In genomic region chr16:88846088-88846487, GRCh38 we compare ENCODE assay signal across 1 cellular context.
A peak's percentile ranks its signal among the peaks of the same experiment; 100 is the strongest.
TF ChIP-seq lines count a peak whose summit lies in the region.

No MANE protein-coding gene starts in this region.

TF ChIP-seq in K562, 482 proteins besides CTCF, POLR2A, EP300 and RAD21:
- TF ChIP-seq ETS1 (conservative IDR thresholded peaks at IDR 0.05; ENCODE audit: control insufficient read depth, low read depth, low read length) (no peak), GTF2A2 (tag; IDR thresholded peaks at IDR 0.05) (no peak), ZNF165 (CRISPR knock-in tag; IDR thresholded peaks at IDR 0.05; ENCODE audit: borderline replicate concordance) (no peak), ELF1 (tag; IDR thresholded peaks at IDR 0.05) (no peak), ZNF324 (CRISPR knock-in tag; IDR thresholded peaks at IDR 0.05) (no peak), FOSL1 (tag; conservative IDR thresholded peaks at IDR 0.05) (peak; percentile 23; the same call in 1 of the 2 replicates), DLX4 (CRISPR knock-in tag; IDR thresholded peaks at IDR 0.05) (no peak), ATF7 (IDR thresholded peaks at IDR 0.05) (peak; percentile 28; the same call in 1 of the 2 replicates), SOX6 (IDR thresholded peaks at IDR 0.05) (no peak), CXXC5 (CRISPR knock-in tag; IDR thresholded peaks at IDR 0.05) (no peak), FOXJ2 (tag; IDR thresholded peaks at IDR 0.05) (no peak), ZNF316 (IDR thresholded peaks at IDR 0.05) (no peak), KLF13 (tag; IDR thresholded peaks at IDR 0.05; ENCODE audit: borderline replicate concordance, low read depth) (no peak), PTBP1 (IDR thresholded peaks at IDR 0.05; ENCODE audit: low read depth, low read length) (no peak), ZNF133 (CRISPR knock-in tag; IDR thresholded peaks at IDR 0.05) (no peak), DMBX1 (CRISPR knock-in tag; IDR thresholded peaks at IDR 0.05; ENCODE audit: borderline replicate concordance) (no peak), GTF2F1 (IDR thresholded peaks at IDR 0.05; ENCODE audit: low read depth, low read length) (no peak), ATF4 (CRISPR knock-in tag; IDR thresholded peaks at IDR 0.05) (no peak), KLF16 (IDR thresholded peaks at IDR 0.05) (no peak), AFF1 (IDR thresholded peaks at IDR 0.05; ENCODE audit: low read depth in 1 of 2, partially characterized antibody in 2 of 2) (no peak), EGR1 (conservative IDR thresholded peaks at IDR 0.05) (peak; percentile 81), ZNF507 (tag; conservative IDR thresholded peaks at IDR 0.05) (no peak), RB1 (IDR thresholded peaks at IDR 0.05; ENCODE audit: low read depth) (no peak), USF1 (CRISPR knock-in tag; IDR thresholded peaks at IDR 0.05) (no peak), KDM1A (IDR thresholded peaks at IDR 0.05) (peak; percentile 52 to 80; a peak in 3 of 4 replicates)
- TF ChIP-seq, protein P1, sequence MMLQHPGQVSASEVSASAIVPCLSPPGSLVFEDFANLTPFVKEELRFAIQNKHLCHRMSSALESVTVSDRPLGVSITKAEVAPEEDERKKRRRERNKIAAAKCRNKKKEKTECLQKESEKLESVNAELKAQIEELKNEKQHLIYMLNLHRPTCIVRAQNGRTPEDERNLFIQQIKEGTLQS (IDR thresholded peaks at IDR 0.05): peak; percentile 74
- TF ChIP-seq, protein P1 (CRISPR knock-in tag; conservative IDR thresholded peaks at IDR 0.05): no peak
- TF ChIP-seq, protein P2, sequence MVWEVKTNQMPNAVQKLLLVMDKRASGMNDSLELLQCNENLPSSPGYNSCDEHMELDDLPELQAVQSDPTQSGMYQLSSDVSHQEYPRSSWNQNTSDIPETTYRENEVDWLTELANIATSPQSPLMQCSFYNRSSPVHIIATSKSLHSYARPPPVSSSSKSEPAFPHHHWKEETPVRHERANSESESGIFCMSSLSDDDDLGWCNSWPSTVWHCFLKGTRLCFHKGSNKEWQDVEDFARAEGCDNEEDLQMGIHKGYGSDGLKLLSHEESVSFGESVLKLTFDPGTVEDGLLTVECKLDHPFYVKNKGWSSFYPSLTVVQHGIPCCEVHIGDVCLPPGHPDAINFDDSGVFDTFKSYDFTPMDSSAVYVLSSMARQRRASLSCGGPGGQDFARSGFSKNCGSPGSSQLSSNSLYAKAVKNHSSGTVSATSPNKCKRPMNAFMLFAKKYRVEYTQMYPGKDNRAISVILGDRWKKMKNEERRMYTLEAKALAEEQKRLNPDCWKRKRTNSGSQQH (CRISPR knock-in tag; IDR thresholded peaks at IDR 0.05): no peak
